ENCODE assay signal across 11 cellular contexts in genomic region chr5:159965838-159966128, GRCh38. TPM values are rescaled to one million over a fixed set of nuclear protein-coding genes. Genes with fewer than 3 reads are reported as not detected.
DNase-seq lines count a peak whose midpoint lies in the region; ATAC-seq and TF ChIP-seq lines count a peak whose summit lies in the region.
"Not testable (repeated sequence)": the region's sequence is repeated elsewhere in the genome, so short reads cannot be mapped to it uniquely, and the experiment has no call there.
"Had no signal": no experiment of that assay in that cellular context is flagged by ENCODE, and none has a peak within 500 bp of the region (broad histone marks: within the 10 kb centered on the region; RNA-seq: fewer than 3 reads in every experiment).

No MANE protein-coding gene starts in this region.

- H3K9me3 ChIP-seq in IMR-90 (ENCODE audit: control insufficient read depth, insufficient read depth, low read length); Panc1 (ENCODE audit: control insufficient read depth, insufficient read depth, low read depth, low read length): not testable (repeated sequence)

- not testable (repeated sequence) for H3K23ac ChIP-seq in IMR-90 (ENCODE audit: low read depth, low read length)

- H3K27ac Mint-ChIP-seq in CD14-positive monocyte, mesothelial cell of epicardium: not testable (repeated sequence)

- not testable (repeated sequence) for H4K20me1 ChIP-seq in IMR-90 (ENCODE audit: insufficient read depth, low read length)

- H4K5ac ChIP-seq in IMR-90 (ENCODE audit: low read depth, low read length): not testable (repeated sequence)

- no CpG with 5 or more reads among the region's 4 CpGs for WGBS in IMR-90 (ENCODE audit: extremely low coverage in 2 of 2, insufficient read length in 1 of 2), 2 experiments

- H3K4ac ChIP-seq in IMR-90 (ENCODE audit: low read depth, low read length): not testable (repeated sequence)

- not testable (repeated sequence) for H3K56ac ChIP-seq in IMR-90 (ENCODE audit: extremely low read depth, insufficient read depth, low read length)

- dilution Hi-C loops in IMR-90 (cut with HindIII; ENCODE audit: low sequenced_read_pairs, unreplicated experiment): not testable (repeated sequence)

- H3K4me3 ChIP-seq in IMR-90 (ENCODE audit: insufficient read depth, low read depth, low read length); Panc1 (ENCODE audit: low read depth in 2 of 2, low read length in 2 of 2): not testable (repeated sequence)

- TF ChIP-seq POLR2A in IMR-90 (IDR thresholded peaks at IDR 0.05; ENCODE audit: low read depth, low read length): not testable (repeated sequence)

- H2BK120ac ChIP-seq in IMR-90 (ENCODE audit: low read depth, low read length): peak overlapping the region; percentile 77; the same call in 1 of the 2 replicates

- not testable (repeated sequence) for H3K36me3 ChIP-seq in IMR-90 (ENCODE audit: control insufficient read depth, insufficient read depth, low read length); Panc1 (ENCODE audit: control insufficient read depth, insufficient read depth, low read length)

- H4K91ac ChIP-seq in IMR-90 (ENCODE audit: insufficient read depth, low read depth, low read length): not testable (repeated sequence)

- H4K8ac ChIP-seq in IMR-90 (ENCODE audit: low read depth in 2 of 2, low read length in 2 of 2): not testable (repeated sequence)

- not testable (repeated sequence) for H2BK5ac ChIP-seq in IMR-90 (ENCODE audit: low read depth, low read length, poor library complexity, severe bottlenecking)

- H3K9me3 Mint-ChIP-seq in CD14-positive monocyte, mesothelial cell of epicardium: not testable (repeated sequence)

- not testable (repeated sequence) for H3K27me3 ChIP-seq in IMR-90 (ENCODE audit: control insufficient read depth, insufficient read depth, low read length); Panc1 (ENCODE audit: control insufficient read depth, insufficient read depth, low read length)

- ATAC-seq in IMR-90 (ENCODE audit: low read depth): not testable (repeated sequence)
- peak; percentile 13; the same call in 1 of the 2 replicates for ATAC-seq in Panc1

- peak; percentile 36 for TF ChIP-seq CTCF in 22Rv1 (IDR thresholded peaks at IDR 0.05)
- TF ChIP-seq CTCF in CD14-positive monocyte (IDR thresholded peaks at IDR 0.05): peak; percentile 12
- TF ChIP-seq CTCF in IMR-90 (conservative IDR thresholded peaks at IDR 0.05; ENCODE audit: low read depth, low read length): not testable (repeated sequence)
- peak; percentile 40 for TF ChIP-seq CTCF in Panc1 (IDR thresholded peaks at IDR 0.05)
- 0 out of 2 replicates have a peak, but pooled peaks have one; percentile 10 for TF ChIP-seq CTCF in VCaP (conservative IDR thresholded peaks at IDR 0.05)
- peak; percentile 5 for TF ChIP-seq CTCF in mesothelial cell of epicardium (IDR thresholded peaks at IDR 0.05; ENCODE audit: unreplicated experiment)

- not testable (repeated sequence) for H3K9ac ChIP-seq in IMR-90 (ENCODE audit: low read depth, low read length)

- H3K4me1 Mint-ChIP-seq in CD14-positive monocyte, mesothelial cell of epicardium: not testable (repeated sequence)

- H2AFZ ChIP-seq in IMR-90 (replicated peaks; ENCODE audit: low read length, poor library complexity): not testable (repeated sequence)

- H3K18ac ChIP-seq in IMR-90 (ENCODE audit: low read depth, low read length): not testable (repeated sequence)

- peaks cover 14% of the 10 kb centered on the region for H3K9me1 ChIP-seq in IMR-90 (ENCODE audit: insufficient read depth, low read length)

- intact Hi-C loops in CD14-positive monocyte (cut with micrococcal nuclease); Panc1 (cut with micrococcal nuclease; ENCODE audit: unreplicated experiment): not testable (repeated sequence)
- intact Hi-C loops in IMR-90 (cut with micrococcal nuclease): loop anchor here (1.0 to 5.0 kb wide), 4 partner anchors 49 to 678 kb away; partner anchors contain the start of genes ADRA1B and IL12B

- H3K4me1 ChIP-seq in IMR-90 (ENCODE audit: control insufficient read depth, insufficient read depth, low read length): peaks cover 11% of the 10 kb centered on the region
- not testable (repeated sequence) for H3K4me1 ChIP-seq in Panc1 (ENCODE audit: control insufficient read depth, insufficient read depth, low read length)

- CTCF ChIA-PET in IMR-90 (lab: Yijun Ruan, JAX): interaction anchor here (0.6 to 1.7 kb wide), 6 partner anchors 10 to 521 kb away, joined by 3 to 5 read pairs (median 4); no protein-coding TSS in a partner anchor
- CTCF ChIA-PET in Panc1 (lab: Charles Lee): interaction anchor here (0.7 kb wide), 1 partner anchor 12 kb away, joined by 3 read pairs; no protein-coding TSS in a partner anchor

- not testable (repeated sequence) for DNase-seq in CD14-positive monocyte (ENCODE audit: low spot score); IMR-90; Panc1 (ENCODE audit: low read depth, low spot score); mesothelial cell of epicardium (ENCODE audit: low spot score in 2 of 2, unreplicated experiment in 2 of 2)

- H2BK15ac ChIP-seq in IMR-90 (ENCODE audit: low read depth, low read length): peak overlapping the region; percentile 52; the same call in 1 of the 3 replicates

- not testable (repeated sequence) for H2AK5ac ChIP-seq in IMR-90 (ENCODE audit: low read depth, low read length)

- H3K79me1 ChIP-seq in IMR-90 (ENCODE audit: low read depth in 1 of 2, low read length in 2 of 2): not testable (repeated sequence)

- H3K27ac ChIP-seq in 22Rv1; IMR-90 (ENCODE audit: insufficient read depth, low read length); Panc1 (ENCODE audit: low read length); VCaP: not testable (repeated sequence)

- H3K4me3 Mint-ChIP-seq in CD14-positive monocyte, mesothelial cell of epicardium: not testable (repeated sequence)

- H2BK20ac ChIP-seq in IMR-90 (ENCODE audit: low read depth, low read length): not testable (repeated sequence)

- BruUV-seq in IMR-90 (replicated peaks; lab: Mats Ljungman, UMichigan); Panc1 (replicated peaks; lab: Mats Ljungman, UMichigan): not testable (repeated sequence)

- H3K27me3 Mint-ChIP-seq in CD14-positive monocyte (ENCODE audit: low read depth in 3 of 3) (peaks cover 28 to 33% (median 28%) of the 10 kb centered on the region in 3 donors), mesothelial cell of epicardium (ENCODE audit: low read depth) (peaks cover 22% of the 10 kb centered on the region)

- in situ Hi-C loops in IMR-90 (cut with MboI; ENCODE audit: low sequenced_read_pairs): loop anchor here (10.0 to 25.0 kb wide), 2 partner anchors 521 to 803 kb away; no protein-coding TSS in a partner anchor
- in situ Hi-C loops in Panc1 (cut with HindIII; ENCODE audit: low pct_unique_long_range_greater_than_20kb, low sequenced_read_pairs): not testable (repeated sequence)

- H3K4me2 ChIP-seq in IMR-90 (ENCODE audit: low read depth, low read length): not testable (repeated sequence)

- H2AK9ac ChIP-seq in IMR-90 (replicated peaks; ENCODE audit: low read depth, low read length, poor library complexity): not testable (repeated sequence)

- not testable (repeated sequence) for TF ChIP-seq RAD21 in IMR-90 (IDR thresholded peaks at IDR 0.05; ENCODE audit: low read length)

- not testable (repeated sequence) for H3K36me3 Mint-ChIP-seq in CD14-positive monocyte, mesothelial cell of epicardium

- H3K14ac ChIP-seq in IMR-90 (replicated peaks; ENCODE audit: low read depth, low read length): not testable (repeated sequence)

- POLR2A ChIA-PET in IMR-90 (lab: Charles Lee; ENCODE audit: unreplicated experiment): interaction anchor here (0.6 kb wide), 1 partner anchor 788 kb away, joined by 3 read pairs; no protein-coding TSS in a partner anchor
- POLR2A ChIA-PET in Panc1 (lab: Charles Lee): not testable (repeated sequence)

RNA-seq across cellular contexts. Expression of gene TTC1, which starts 43.2 kb away (rescaled TPM):
- polyA plus RNA-seq in CD14-positive monocyte (10 to 100 TPM; 63.0 to 63.4 TPM), IMR-90 (2012; rRNA removed) (36.0 and 41.1 TPM in 2 replicates)
- total RNA-seq in IMR-90 (2012; rRNA removed) (23.1 and 46.9 TPM in 2 replicates), Panc1 (2021; ENCODE audit: unreplicated experiment) (67.6 TPM), mesothelial cell of epicardium (36.7 to 38.3 TPM (median 38.3 TPM) in 3 replicates)
- 6.2 and 23.5 TPM in 2 replicates for polyA plus RNA-seq in IMR-90 (2012; cell fraction: cytosol; rRNA removed)
- polyA plus RNA-seq in IMR-90 (2012; cell fraction: nucleus; rRNA removed; ENCODE audit: low replicate concordance): 2.0 and 11.3 TPM in 2 replicates
- 67.7 TPM for polyA plus RNA-seq in Panc1 (2012; ENCODE audit: insufficient read length)

RNA-seq across cellular contexts. Expression of gene ADRA1B, which starts 49.5 kb away (rescaled TPM):
- polyA plus RNA-seq in CD14-positive monocyte (not detected), IMR-90 (2012; rRNA removed) (1.5 and 1.6 TPM in 2 replicates)
- total RNA-seq in IMR-90 (2012; rRNA removed) (0.18 and 0.56 TPM in 2 replicates), Panc1 (2021; ENCODE audit: unreplicated experiment) (8.3 TPM), mesothelial cell of epicardium (2.4 to 2.6 TPM (median 2.5 TPM) in 3 replicates)
- polyA plus RNA-seq in IMR-90 (2012; cell fraction: cytosol; rRNA removed): 0.76 and 1.5 TPM in 2 replicates
- 0.54 and 1.4 TPM in 2 replicates for polyA plus RNA-seq in IMR-90 (2012; cell fraction: nucleus; rRNA removed; ENCODE audit: low replicate concordance)
- 13.6 TPM for polyA plus RNA-seq in Panc1 (2012; ENCODE audit: insufficient read length)
- total RNA-seq: A673; CD4-positive, alpha-beta memory T cell; CD4-positive, CD25-positive, alpha-beta regulatory T cell; CD8-positive, alpha-beta memory T cell; GM12878 had no signal
- polyA plus RNA-seq: CD4-positive, alpha-beta memory T cell; CD4-positive, CD25-positive, alpha-beta regulatory T cell; CD8-positive, alpha-beta memory T cell had no signal
